Comparison of ENCODE assay signal across 11 cellular contexts in the genomic region with DNA sequence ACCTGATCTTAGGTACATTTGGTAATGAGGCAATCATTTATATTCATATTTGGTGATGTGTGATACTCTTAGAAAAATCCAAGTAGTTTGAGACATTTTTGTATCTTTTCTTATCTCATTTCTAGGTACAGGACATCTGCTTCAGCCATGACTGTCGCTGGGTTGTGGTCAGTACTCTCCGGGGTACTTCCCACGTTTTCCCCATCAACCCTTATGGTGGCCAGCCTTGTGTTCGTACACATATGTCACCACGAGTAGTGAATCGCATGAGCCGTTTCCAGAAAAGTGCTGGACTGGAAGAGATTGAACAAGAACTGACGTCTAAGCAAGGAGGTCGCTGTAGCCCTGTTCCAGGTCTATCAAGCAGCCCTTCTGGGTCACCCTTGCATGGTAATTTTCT.
"Had no signal": no experiment of that assay in that cellular context is flagged by ENCODE, and none has a peak within 500 bp of the region (broad histone marks: within the 10 kb centered on the region; RNA-seq: fewer than 3 reads in every experiment).

No MANE protein-coding gene starts in this region.

- ATAC-seq: HCT116, HepG2 had no signal

- H3K9me3 ChIP-seq: HAP-1 had no signal

- H3K4me2 ChIP-seq: KMS-11 had no signal

- H3K4me3 ChIP-seq: GM23248, HAP-1 had no signal

- FAIRE-seq: HepG2 had no signal

- H3K4me1 ChIP-seq: HAP-1 had no signal

- H3K27ac Mint-ChIP-seq: HFFc6 had no signal

- H3K4me3 Mint-ChIP-seq: HFFc6 had no signal

- H3K27ac ChIP-seq: GM23248, HL-60, KMS-11 had no signal

- H3K9me3 Mint-ChIP-seq: HFFc6 had no signal

- DNase-seq: GM23248, GOT3, H7, HFFc6, IMR-90, KBM-7 had no signal
